ENCODE assay signal across 4 cellular contexts in genomic region chr1:155193991-155194240, GRCh38. TPM values are rescaled to one million over a fixed set of nuclear protein-coding genes. Genes with fewer than 3 reads are reported as not detected.
A peak's percentile ranks its signal among the peaks of the same experiment; 100 is the strongest.
DNase-seq lines count a peak whose midpoint lies in the region; TF ChIP-seq lines count a peak whose summit lies in the region.
"Not testable (repeated sequence)": the region's sequence is repeated elsewhere in the genome, so short reads cannot be mapped to it uniquely, and the experiment has no call there.

No MANE protein-coding gene starts in this region.

- H3K27ac ChIP-seq in BLaER1 treated with 17β-estradiol and CSF1 and Interleukin-3, amounts not matched to agents 10 nM and 100 nM = peak overlapping the region; percentile 75 to 95 (median 84)
- H3K27ac ChIP-seq in WERI-Rb-1 (peak overlapping the region; percentile 88), epithelial cell of prostate (peak overlapping the region; percentile 88)

- not testable (repeated sequence) for TF ChIP-seq CTCF in WERI-Rb-1 (IDR thresholded peaks at IDR 0.05; ENCODE audit: low read depth, low read length); neural crest cell (conservative IDR thresholded peaks at IDR 0.05)

- peaks cover 31 to 44% (median 38%) of the 10 kb centered on the region in 10 experiments for H3K4me1 ChIP-seq in BLaER1 treated with 17β-estradiol and CSF1 and Interleukin-3, amounts not matched to agents 10 nM and 100 nM

- not testable (repeated sequence) for H3K9me3 Mint-ChIP-seq in neural crest cell

- peak overlapping the region; percentile 77 to 98 (median 95) for H3K4me2 ChIP-seq in BLaER1 treated with 17β-estradiol and CSF1 and Interleukin-3, amounts not matched to agents 10 nM and 100 nM

- not testable (repeated sequence) for H3K27me3 Mint-ChIP-seq in neural crest cell (ENCODE audit: low read depth)

- DNase-seq in WERI-Rb-1; epithelial cell of prostate (ENCODE audit: low read depth, low spot score); neural crest cell (ENCODE audit: low read depth, low spot score): not testable (repeated sequence)

- not testable (repeated sequence) for H3K27me3 ChIP-seq in BLaER1 treated with 17β-estradiol and CSF1 and Interleukin-3, amounts not matched to agents 10 nM and 100 nM; WERI-Rb-1 (ENCODE audit: insufficient read depth, low read depth, severe bottlenecking)

- H3K27ac Mint-ChIP-seq in neural crest cell (ENCODE audit: unreplicated experiment) = peak overlapping the region; percentile 99

- H3K36me3 Mint-ChIP-seq in neural crest cell (ENCODE audit: low read depth) = peaks cover 17% of the 10 kb centered on the region

- H4K20me1 ChIP-seq in BLaER1 treated with 17β-estradiol and CSF1 and Interleukin-3, amounts not matched to agents 10 nM and 100 nM = not testable (repeated sequence)

- not testable (repeated sequence) for H3K9me3 ChIP-seq in BLaER1 treated with 17β-estradiol and CSF1 and Interleukin-3, amounts not matched to agents 10 nM and 100 nM (replicated peaks in 1 of 11); WERI-Rb-1 (ENCODE audit: severe bottlenecking)

- peak overlapping the region; percentile 93 for H3K4me3 Mint-ChIP-seq in neural crest cell

- peaks cover 0 to 24% (median 11%) of the 10 kb centered on the region in 11 experiments; a peak in 11 of 22 replicates for H3K36me3 ChIP-seq in BLaER1 treated with 17β-estradiol and CSF1 and Interleukin-3, amounts not matched to agents 10 nM and 100 nM
- H3K36me3 ChIP-seq in WERI-Rb-1 = peaks cover 37% of the 10 kb centered on the region

- H3K4me1 Mint-ChIP-seq in neural crest cell = peaks cover 57% of the 10 kb centered on the region

- peak overlapping the region; percentile 48 to 69 (median 56) for H3K4me3 ChIP-seq in BLaER1 treated with 17β-estradiol and CSF1 and Interleukin-3, amounts not matched to agents 10 nM and 100 nM
- H3K4me3 ChIP-seq in WERI-Rb-1 (ENCODE audit: low read depth, low read length) = peak overlapping the region; percentile 40

- peak overlapping the region; percentile 65 to 91 (median 82) for H3K9ac ChIP-seq in BLaER1 treated with 17β-estradiol and CSF1 and Interleukin-3, amounts not matched to agents 10 nM and 100 nM

RNA-seq across cellular contexts. Expression of gene THBS3, which starts 13.8 kb away (rescaled TPM):
- 21.4 TPM in 2 replicates for total RNA-seq in neural crest cell

RNA-seq across cellular contexts. Expression of gene MTX1, which starts 14.6 kb away (rescaled TPM):
- 36.0 and 38.3 TPM in 2 replicates for total RNA-seq in neural crest cell

RNA-seq across cellular contexts. Expression of gene TRIM46, which starts 20.3 kb away (rescaled TPM):
- total RNA-seq in neural crest cell = 9.8 and 10.0 TPM in 2 replicates

RNA-seq across cellular contexts. Expression of gene KRTCAP2, which starts 20.8 kb away (rescaled TPM):
- total RNA-seq in neural crest cell = 125 and 152 TPM in 2 replicates

RNA-seq across cellular contexts. Expression of gene DPM3, which starts 53.6 kb away (rescaled TPM):
- total RNA-seq in neural crest cell = 77.7 and 80.0 TPM in 2 replicates
